Comparison of ENCODE assay signal across 39 cellular contexts in genomic region chr16:87613961-87614360, GRCh38. TPM values are rescaled to one million over a fixed set of nuclear protein-coding genes. Genes with fewer than 3 reads are reported as not detected.
"Had no signal": no experiment of that assay in that cellular context is flagged by ENCODE, and none has a peak within 500 bp of the region (broad histone marks: within the 10 kb centered on the region; RNA-seq: fewer than 3 reads in every experiment).

No MANE protein-coding gene starts in this region.

- H3K27ac ChIP-seq: adrenal gland, body of pancreas, brain microvascular endothelial cell, breast epithelium, cardiac muscle cell had no signal

- H3K27me3 ChIP-seq: adrenal gland, body of pancreas, cardiac muscle cell had no signal

- H3K4me1 ChIP-seq: adrenal gland, body of pancreas, breast epithelium had no signal

- H3K9me3 Mint-ChIP-seq: activated naive CD4-positive, alpha-beta T cell treated with anti-CD3 and anti-CD28 coated beads for 36 hours; activated naive CD4-positive, alpha-beta T cell treated with anti-CD3 and anti-CD28 coated beads, Interleukin-2, amount 10 ng/mL, durations not matched to agents 7 days and 5 days; activated naive CD4-positive, alpha-beta T cell treated with anti-CD3 and anti-CD28 coated beads, Interleukin-2, amount 50 U/mL, for 24 hours; activated naive CD4-positive, alpha-beta T cell treated with anti-CD3 and anti-CD28 coated beads, Interleukin-2, amount 50 U/mL, for 72 hours; activated naive CD8-positive, alpha-beta T cell treated with anti-CD3 and anti-CD28 coated beads for 36 hours; activated naive CD8-positive, alpha-beta T cell treated with anti-CD3 and anti-CD28 coated beads, Interleukin-2, amount 10 ng/mL, durations not matched to agents 7 days and 5 days; activated naive CD8-positive, alpha-beta T cell treated with anti-CD3 and anti-CD28 coated beads, Interleukin-2, amount 50 U/mL, for 24 hours; activated T-cell treated with anti-CD3 and anti-CD28 coated beads, Interleukin-2, amount 50 U/mL, for 24 hours; activated T-cell treated with anti-CD3 and anti-CD28 coated beads, Interleukin-2, amount 50 U/mL, for 4 hours; activated T-cell treated with anti-CD3 and anti-CD28 coated beads, Interleukin-2, amount 50 U/mL, for 72 hours; activated T-helper 1 cell treated with anti-CD3 and anti-CD28 coated beads, Interleukin-12 subunit alpha, Interleukin-12 subunit beta, Interleukin-2, Interleukin-4 antibody, amounts not matched to agents 30 ng/mL and 10 ng/mL and 1 ng/mL, durations not matched to agents 14 hours and 24 hours and 36 hours; activated T-helper 17 cell treated with anti-CD3 and anti-CD28 coated beads, Interleukin-2, amount 50 U/mL, for 72 hours; activated T-helper 2 cell treated with anti-CD3 and anti-CD28 coated beads, Interferon-gamma antibody, Interleukin-2, Interleukin-4, amounts not matched to agents 10 μg/mL and 5 μg/mL and 100 μg/mL, durations not matched to agents 14 hours and 24 hours and 36 hours; brain; central memory CD8-positive, alpha-beta T cell had no signal

- H3K4me1 Mint-ChIP-seq: activated naive CD4-positive, alpha-beta T cell treated with anti-CD3 and anti-CD28 coated beads, Interleukin-2, amount 10 ng/mL, durations not matched to agents 7 days and 5 days; activated naive CD4-positive, alpha-beta T cell treated with anti-CD3 and anti-CD28 coated beads, Interleukin-2, amount 50 U/mL, for 24 hours; activated naive CD8-positive, alpha-beta T cell treated with anti-CD3 and anti-CD28 coated beads for 36 hours; activated naive CD8-positive, alpha-beta T cell treated with anti-CD3 and anti-CD28 coated beads, Interleukin-2, amount 10 ng/mL, durations not matched to agents 7 days and 5 days; activated naive CD8-positive, alpha-beta T cell treated with anti-CD3 and anti-CD28 coated beads, Interleukin-2, amount 50 U/mL, for 24 hours; activated T-helper 17 cell treated with anti-CD3 and anti-CD28 coated beads, Interleukin-2, amount 50 U/mL, for 72 hours; brain; central memory CD8-positive, alpha-beta T cell had no signal

- H3K9me3 ChIP-seq: adrenal gland, body of pancreas, breast epithelium had no signal

- H3K36me3 ChIP-seq: adrenal gland, brain microvascular endothelial cell, breast epithelium, cardiac muscle cell had no signal

- H3K4me3 ChIP-seq: adrenal gland, body of pancreas, breast epithelium, cardiac muscle cell had no signal

- DNase-seq: activated effector memory CD4-positive, alpha-beta T cell treated with anti-CD3 and anti-CD28 coated beads, Interleukin-2, amount 50 U/mL, for 16 hours; activated effector memory CD4-positive, alpha-beta T cell treated with Interleukin-2 at 50 U/mL for 16 hours; activated gamma-delta T cell; activated gamma-delta T cell treated with Interleukin-2 at 50 U/mL for 16 hours; activated naive CD4-positive, alpha-beta T cell; activated naive CD4-positive, alpha-beta T cell treated with anti-CD3 and anti-CD28 coated beads for 36 hours; activated naive CD4-positive, alpha-beta T cell treated with anti-CD3 and anti-CD28 coated beads, Interleukin-2, amount 10 ng/mL, durations not matched to agents 7 days and 5 days; activated naive CD4-positive, alpha-beta T cell treated with anti-CD3 and anti-CD28 coated beads, Interleukin-2, amount 50 U/mL, for 16 hours; activated naive CD4-positive, alpha-beta T cell treated with Interleukin-2 at 50 U/mL for 16 hours; activated naive CD8-positive, alpha-beta T cell treated with anti-CD3 and anti-CD28 coated beads for 36 hours; activated naive CD8-positive, alpha-beta T cell treated with anti-CD3 and anti-CD28 coated beads, Interleukin-2, amount 10 ng/mL, durations not matched to agents 7 days and 5 days; activated naive CD8-positive, alpha-beta T cell treated with anti-CD3 and anti-CD28 coated beads, Interleukin-2, amount 50 U/mL, for 24 hours; activated T-cell treated with anti-CD3 and anti-CD28 coated beads for 4 hours; activated T-cell treated with anti-CD3 and anti-CD28 coated beads, Interleukin-2, amount 50 U/mL, for 1 hour; activated T-cell treated with anti-CD3 and anti-CD28 coated beads, Interleukin-2, amount 50 U/mL, for 24 hours; activated T-cell treated with anti-CD3 and anti-CD28 coated beads, Interleukin-2, amount 50 U/mL, for 4 hours; activated T-cell treated with anti-CD3 and anti-CD28 coated beads, Interleukin-2, amount 50 U/mL, for 48 hours; activated T-cell treated with anti-CD3 and anti-CD28 coated beads, Interleukin-2, amount 50 U/mL, for 72 hours; adrenal gland; amniotic stem cell; amygdala; anterior cingulate cortex; body of pancreas; brain microvascular endothelial cell; caudate nucleus; central memory CD4-positive, alpha-beta T cell; cerebellar nuclear complex had no signal

- H3K36me3 Mint-ChIP-seq: activated naive CD4-positive, alpha-beta T cell treated with anti-CD3 and anti-CD28 coated beads, Interleukin-2, amount 10 ng/mL, durations not matched to agents 7 days and 5 days; activated naive CD4-positive, alpha-beta T cell treated with anti-CD3 and anti-CD28 coated beads, Interleukin-2, amount 50 U/mL, for 24 hours; activated naive CD4-positive, alpha-beta T cell treated with anti-CD3 and anti-CD28 coated beads, Interleukin-2, amount 50 U/mL, for 72 hours; activated naive CD8-positive, alpha-beta T cell; activated naive CD8-positive, alpha-beta T cell treated with anti-CD3 and anti-CD28 coated beads for 36 hours; activated naive CD8-positive, alpha-beta T cell treated with anti-CD3 and anti-CD28 coated beads, Interleukin-2, amount 10 ng/mL, durations not matched to agents 7 days and 5 days; brain had no signal

- ATAC-seq: activated naive CD4-positive, alpha-beta T cell treated with anti-CD3 and anti-CD28 coated beads, Interleukin-2, amount 50 U/mL, for 72 hours; activated naive CD8-positive, alpha-beta T cell treated with anti-CD3 and anti-CD28 coated beads, Interleukin-2, amount 50 U/mL, for 24 hours; activated T-cell treated with anti-CD3 and anti-CD28 coated beads, Interleukin-2, amount 50 U/mL, for 4 hours; activated T-cell treated with anti-CD3 and anti-CD28 coated beads, Interleukin-2, amount 50 U/mL, for 72 hours; activated T-helper 17 cell treated with anti-CD3 and anti-CD28 coated beads, Interleukin-2, amount 50 U/mL, for 72 hours; body of pancreas had no signal

- H3K27ac Mint-ChIP-seq: activated naive CD4-positive, alpha-beta T cell treated with anti-CD3 and anti-CD28 coated beads for 36 hours; activated naive CD4-positive, alpha-beta T cell treated with anti-CD3 and anti-CD28 coated beads, Interleukin-2, amount 10 ng/mL, durations not matched to agents 7 days and 5 days; activated naive CD4-positive, alpha-beta T cell treated with anti-CD3 and anti-CD28 coated beads, Interleukin-2, amount 50 U/mL, for 24 hours; activated naive CD4-positive, alpha-beta T cell treated with anti-CD3 and anti-CD28 coated beads, Interleukin-2, amount 50 U/mL, for 72 hours; activated naive CD8-positive, alpha-beta T cell; activated naive CD8-positive, alpha-beta T cell treated with anti-CD3 and anti-CD28 coated beads for 36 hours; activated naive CD8-positive, alpha-beta T cell treated with anti-CD3 and anti-CD28 coated beads, Interleukin-2, amount 10 ng/mL, durations not matched to agents 7 days and 5 days; activated naive CD8-positive, alpha-beta T cell treated with anti-CD3 and anti-CD28 coated beads, Interleukin-2, amount 50 U/mL, for 24 hours; activated T-cell treated with anti-CD3 and anti-CD28 coated beads, Interleukin-2, amount 50 U/mL, for 24 hours; activated T-cell treated with anti-CD3 and anti-CD28 coated beads, Interleukin-2, amount 50 U/mL, for 72 hours; activated T-helper 1 cell treated with anti-CD3 and anti-CD28 coated beads, Interleukin-12 subunit alpha, Interleukin-12 subunit beta, Interleukin-2, Interleukin-4 antibody, amounts not matched to agents 30 ng/mL and 10 ng/mL and 1 ng/mL, durations not matched to agents 14 hours and 24 hours and 36 hours; activated T-helper 17 cell treated with anti-CD3 and anti-CD28 coated beads, Interleukin-2, amount 50 U/mL, for 72 hours; activated T-helper 2 cell treated with anti-CD3 and anti-CD28 coated beads, Interferon-gamma antibody, Interleukin-2, Interleukin-4, amounts not matched to agents 10 μg/mL and 5 μg/mL and 100 μg/mL, durations not matched to agents 14 hours and 24 hours and 36 hours; brain had no signal

- H3K4me3 Mint-ChIP-seq: activated naive CD4-positive, alpha-beta T cell treated with anti-CD3 and anti-CD28 coated beads for 36 hours; activated naive CD4-positive, alpha-beta T cell treated with anti-CD3 and anti-CD28 coated beads, Interleukin-2, amount 10 ng/mL, durations not matched to agents 7 days and 5 days; activated naive CD4-positive, alpha-beta T cell treated with anti-CD3 and anti-CD28 coated beads, Interleukin-2, amount 50 U/mL, for 24 hours; activated naive CD8-positive, alpha-beta T cell; activated naive CD8-positive, alpha-beta T cell treated with anti-CD3 and anti-CD28 coated beads for 36 hours; activated naive CD8-positive, alpha-beta T cell treated with anti-CD3 and anti-CD28 coated beads, Interleukin-2, amount 10 ng/mL, durations not matched to agents 7 days and 5 days; activated naive CD8-positive, alpha-beta T cell treated with anti-CD3 and anti-CD28 coated beads, Interleukin-2, amount 50 U/mL, for 24 hours; activated T-cell treated with anti-CD3 and anti-CD28 coated beads, Interleukin-2, amount 50 U/mL, for 24 hours; activated T-cell treated with anti-CD3 and anti-CD28 coated beads, Interleukin-2, amount 50 U/mL, for 4 hours; activated T-cell treated with anti-CD3 and anti-CD28 coated beads, Interleukin-2, amount 50 U/mL, for 72 hours; activated T-helper 1 cell treated with anti-CD3 and anti-CD28 coated beads, Interleukin-12 subunit alpha, Interleukin-12 subunit beta, Interleukin-2, Interleukin-4 antibody, amounts not matched to agents 30 ng/mL and 10 ng/mL and 1 ng/mL, durations not matched to agents 14 hours and 24 hours and 36 hours; activated T-helper 17 cell treated with anti-CD3 and anti-CD28 coated beads, Interleukin-2, amount 50 U/mL, for 72 hours; brain; central memory CD8-positive, alpha-beta T cell had no signal

- H3K27me3 Mint-ChIP-seq: brain had no signal

RNA-seq across cellular contexts. Expression of gene JPH3, which starts 11.7 kb away (rescaled TPM):
- total RNA-seq: activated naive CD8-positive, alpha-beta T cell treated with anti-CD3 and anti-CD28 coated beads, Interleukin-2, amount 10 ng/mL, durations not matched to agents 7 days and 5 days; activated T-cell treated with anti-CD3 and anti-CD28 coated beads, Interleukin-2, amount 50 U/mL, for 4 hours; activated T-helper 1 cell treated with anti-CD3 and anti-CD28 coated beads, Interleukin-12 subunit alpha, Interleukin-12 subunit beta, Interleukin-2, Interleukin-4 antibody, amounts not matched to agents 30 ng/mL and 10 ng/mL and 1 ng/mL, durations not matched to agents 14 hours and 24 hours and 36 hours; body of pancreas; bronchial epithelial cell had no signal
- polyA plus RNA-seq: aorta had no signal
